ENCODE assay signal across 19 cellular contexts in genomic region chr15:32701863-32702262, GRCh38. TPM values are rescaled to one million over a fixed set of nuclear protein-coding genes. Genes with fewer than 3 reads are reported as not detected.
"Had no signal": no experiment of that assay in that cellular context is flagged by ENCODE, and none has a peak within 500 bp of the region (broad histone marks: within the 10 kb centered on the region; RNA-seq: fewer than 3 reads in every experiment).

No MANE protein-coding gene starts in this region.

- H3K27ac ChIP-seq: neural progenitor cell, pancreas, stomach, testis, upper lobe of right lung had no signal

- H3K4me1 Mint-ChIP-seq: activated CD4-positive, alpha-beta T cell treated with anti-CD3 and anti-CD28 coated beads, Interleukin-2, amount 10 ng/mL, durations not matched to agents 24 days and 14 days; activated naive CD8-positive, alpha-beta T cell treated with anti-CD3 and anti-CD28 coated beads for 36 hours; naive B cell had no signal

- H3K27me3 ChIP-seq: neural progenitor cell, pancreas, stomach, testis, upper lobe of right lung had no signal

- H3K9ac ChIP-seq: neural progenitor cell had no signal

- H3K36me3 Mint-ChIP-seq: activated naive CD8-positive, alpha-beta T cell treated with anti-CD3 and anti-CD28 coated beads for 36 hours; naive B cell had no signal

- H3K4me3 ChIP-seq: neural progenitor cell, pancreas, stomach, testis, upper lobe of right lung had no signal

- H3K4me1 ChIP-seq: stomach, testis, upper lobe of right lung had no signal

- H3K9me3 Mint-ChIP-seq: activated CD4-positive, alpha-beta T cell treated with anti-CD3 and anti-CD28 coated beads, Interleukin-2, amount 10 ng/mL, durations not matched to agents 24 days and 14 days; activated naive CD8-positive, alpha-beta T cell treated with anti-CD3 and anti-CD28 coated beads for 36 hours had no signal

- FAIRE-seq: pancreas, TTC549 had no signal

- DNase-seq: activated CD4-positive, alpha-beta T cell treated with anti-CD3 and anti-CD28 coated beads, Interleukin-2, amount 10 ng/mL, durations not matched to agents 24 days and 14 days; activated CD4-positive, CD25-positive, alpha-beta regulatory T cell; activated CD8-positive, alpha-beta memory T cell treated with anti-CD3 and anti-CD28 coated beads, Interleukin-2, amount 50 U/mL, for 48 hours; activated CD8-positive, alpha-beta T cell treated with anti-CD3 and anti-CD28 coated beads, Interleukin-2, amount 10 ng/mL, durations not matched to agents 7 days and 5 days; activated naive CD8-positive, alpha-beta T cell treated with anti-CD3 and anti-CD28 coated beads for 36 hours; amygdala; cerebellar nuclear complex; effector CD8-positive, alpha-beta T cell; islet precursor cell; naive B cell; pancreas; stimulated activated CD4-positive, alpha-beta T cell treated with anti-CD3 and anti-CD28 coated beads, Interleukin-12 subunit alpha, Interleukin-12 subunit beta, amount 100 ng/mL, for 4 hours; stimulated activated CD4-positive, alpha-beta T cell treated with anti-CD3 and anti-CD28 coated beads, Interleukin-2, amount 100 ng/mL, for 24 hours; stomach; testis; upper lobe of right lung had no signal

- H3K9me3 ChIP-seq: pancreas, stomach, testis, upper lobe of right lung had no signal

- H3K4me3 Mint-ChIP-seq: activated CD4-positive, alpha-beta T cell treated with anti-CD3 and anti-CD28 coated beads, Interleukin-2, amount 10 ng/mL, durations not matched to agents 24 days and 14 days; activated CD8-positive, alpha-beta T cell treated with anti-CD3 and anti-CD28 coated beads, Interleukin-2, amount 10 ng/mL, durations not matched to agents 7 days and 5 days; activated naive CD8-positive, alpha-beta T cell treated with anti-CD3 and anti-CD28 coated beads for 36 hours; naive B cell; neural progenitor cell had no signal

- H2AFZ ChIP-seq: neural progenitor cell had no signal

- H3K27ac Mint-ChIP-seq: activated CD4-positive, alpha-beta T cell treated with anti-CD3 and anti-CD28 coated beads, Interleukin-2, amount 10 ng/mL, durations not matched to agents 24 days and 14 days; activated CD8-positive, alpha-beta T cell treated with anti-CD3 and anti-CD28 coated beads, Interleukin-2, amount 10 ng/mL, durations not matched to agents 7 days and 5 days; activated naive CD8-positive, alpha-beta T cell treated with anti-CD3 and anti-CD28 coated beads for 36 hours; naive B cell; neural progenitor cell had no signal

- H3K36me3 ChIP-seq: neural progenitor cell, pancreas, stomach, upper lobe of right lung had no signal

- H3K4me2 ChIP-seq: neural progenitor cell had no signal

RNA-seq across cellular contexts. Expression of gene GREM1, which starts 15.9 kb away (rescaled TPM):
- total RNA-seq: activated CD4-positive, alpha-beta T cell treated with anti-CD3 and anti-CD28 coated beads, Interleukin-2, amount 10 ng/mL, durations not matched to agents 24 days and 14 days; activated CD8-positive, alpha-beta T cell treated with anti-CD3 and anti-CD28 coated beads, Interleukin-2, amount 10 ng/mL, durations not matched to agents 7 days and 5 days; activated naive CD8-positive, alpha-beta T cell treated with anti-CD3 and anti-CD28 coated beads for 36 hours; T-helper 2 cell treated with Interferon-gamma antibody and Interleukin-4, amounts not matched to agents 100 ng/mL and 5 ng/mL, for 36 hours had no signal
